13 cellular contexts compared by ENCODE assay signal in the genomic region with DNA sequence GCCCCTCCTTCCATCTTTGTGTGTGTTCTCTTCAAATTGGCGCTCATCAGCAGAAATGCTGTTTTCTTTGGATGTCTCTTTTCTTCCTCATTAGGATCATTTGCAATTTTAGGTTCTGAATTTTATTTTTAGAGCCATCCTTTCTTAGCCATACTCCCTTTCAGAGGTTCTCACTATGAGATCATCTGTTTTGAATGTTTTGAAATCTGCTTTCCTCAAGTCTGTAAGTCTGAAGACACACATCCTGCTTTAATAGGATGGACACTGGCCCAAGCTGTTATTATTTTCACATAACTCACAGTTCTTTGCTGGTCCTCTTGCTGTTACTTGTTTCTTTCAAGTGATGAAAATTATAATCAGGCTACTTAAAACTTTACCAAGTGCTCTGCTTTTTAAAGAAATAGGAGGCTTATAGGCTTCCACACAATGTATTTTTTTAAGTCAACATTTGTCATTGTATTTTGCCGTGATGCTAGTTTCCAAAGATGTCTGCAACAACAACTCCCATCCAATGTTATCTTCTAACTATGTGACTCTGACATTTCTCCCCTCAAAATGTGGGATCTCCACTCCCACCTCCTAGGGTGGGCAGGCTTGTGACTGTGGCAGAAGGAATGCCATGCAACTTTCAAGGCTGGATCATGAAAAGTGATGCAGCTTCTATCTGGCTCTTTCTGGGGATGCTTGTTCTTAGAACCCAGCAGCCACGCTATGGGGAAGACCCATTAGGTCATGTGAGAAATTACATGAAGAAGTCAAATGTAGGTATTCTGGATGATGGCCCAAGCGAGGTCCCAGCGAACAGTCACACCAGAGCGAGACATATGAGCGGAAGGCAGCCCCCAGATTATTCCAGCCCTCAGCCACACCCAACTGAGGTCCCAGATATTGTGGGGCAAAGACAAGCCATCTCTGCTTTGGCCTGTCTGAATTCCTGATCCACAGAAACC.
DNase-seq lines count a peak whose midpoint lies in the region; ATAC-seq and TF ChIP-seq lines count a peak whose summit lies in the region.
"Had no signal": no experiment of that assay in that cellular context is flagged by ENCODE, and none has a peak within 500 bp of the region (broad histone marks: within the 10 kb centered on the region; RNA-seq: fewer than 3 reads in every experiment).

No MANE protein-coding gene starts in this region.

- no peaks in the 10 kb centered on the region for H3K36me3 Mint-ChIP-seq in activated T-cell treated with anti-CD3 and anti-CD28 coated beads, Interleukin-2, amount 50 U/mL, for 72 hours (ENCODE audit: insufficient read depth in 2 of 2)

- no peak overlapping the region for H3K4me3 ChIP-seq in cardiac fibroblast (replicated peaks in 1 of 2; ENCODE audit: low read depth in 2 of 2, low read length in 2 of 2)
- no peak overlapping the region for H3K4me3 ChIP-seq in uterus
- H3K4me3 ChIP-seq: body of pancreas had no signal

- TF ChIP-seq CTCF in cardiac fibroblast (IDR thresholded peaks at IDR 0.05; ENCODE audit: low read depth, low read length) (no peak), uterus (IDR thresholded peaks at IDR 0.05) (no peak)

- no peak for DNase-seq in activated T-cell treated with anti-CD3 and anti-CD28 coated beads, Interleukin-2, amount 50 U/mL, for 72 hours
- no peak for DNase-seq in activated T-cell treated with anti-CD3 and anti-CD28 coated beads for 4 hours
- peak; percentile 51 to 83 for DNase-seq in cardiac fibroblast (ENCODE audit: low read depth in 2 of 2)
- peak; percentile 43 for DNase-seq in hepatic stellate cell (ENCODE audit: low spot score)
- no peak for DNase-seq in uterus
- DNase-seq in activated naive CD4-positive, alpha-beta T cell (lab: John Stamatoyannopoulos, UW) = no peak
- no peak for DNase-seq in NCI-H1930 (lab: John Stamatoyannopoulos, UW)
- DNase-seq: body of pancreas, GDM1, left cardiac atrium, NCI-H2171 treated with DMSO at 0.1 percent for 48 hours had no signal

- intact Hi-C loops in uterus (cut with DNase I; ENCODE audit: low total_unique reads) = no loop called here

- peaks cover 40% of the 10 kb centered on the region for H3K4me1 Mint-ChIP-seq in activated T-cell treated with anti-CD3 and anti-CD28 coated beads, Interleukin-2, amount 50 U/mL, for 72 hours (ENCODE audit: low read depth)

- no peak for ATAC-seq in activated T-cell treated with anti-CD3 and anti-CD28 coated beads, Interleukin-2, amount 50 U/mL, for 72 hours (replicated peaks in 1 of 2)
- no peak for ATAC-seq in GM21526 (IDR thresholded peaks at IDR 0.05; ENCODE audit: low FRiP score, unreplicated experiment)

- H3K9me3 ChIP-seq in uterus = no peaks in the 10 kb centered on the region

- no peak overlapping the region for H3K27ac Mint-ChIP-seq in activated T-cell treated with anti-CD3 and anti-CD28 coated beads, Interleukin-2, amount 50 U/mL, for 72 hours

- H3K36me3 ChIP-seq in uterus = no peaks in the 10 kb centered on the region

- H3K4me3 Mint-ChIP-seq in activated T-cell treated with anti-CD3 and anti-CD28 coated beads, Interleukin-2, amount 50 U/mL, for 72 hours = peak overlapping the region; percentile 5
- H3K4me3 Mint-ChIP-seq: neural crest cell had no signal

- H3K27me3 Mint-ChIP-seq in activated T-cell treated with anti-CD3 and anti-CD28 coated beads, Interleukin-2, amount 50 U/mL, for 72 hours (ENCODE audit: low read depth) = peaks cover 35% of the 10 kb centered on the region

- peaks cover 3 to 9% of the 10 kb centered on the region in 2 donors for H3K4me1 ChIP-seq in uterus

- H3K9me3 Mint-ChIP-seq in activated T-cell treated with anti-CD3 and anti-CD28 coated beads, Interleukin-2, amount 50 U/mL, for 72 hours = no peaks in the 10 kb centered on the region
- H3K9me3 Mint-ChIP-seq: neural crest cell had no signal

- no peaks in the 10 kb centered on the region for H3K27me3 ChIP-seq in uterus
- H3K27me3 ChIP-seq: body of pancreas had no signal

- TF ChIP-seq POLR2A in uterus (IDR thresholded peaks at IDR 0.05) = no peak

- peak overlapping the region; percentile 77 to 84 for H3K27ac ChIP-seq in uterus

Comparison
In these comparisons a context has a peak if more than half of its experiments do, and no peak if none do; other contexts are left out.
1. DNase-seq: peak in cardiac fibroblast (2 of 2) and hepatic stellate cell (single experiment); none in activated T-cell treated with anti-CD3 and anti-CD28 coated beads, Interleukin-2, amount 50 U/mL, for 72 hours (0 of 2), activated T-cell treated with anti-CD3 and anti-CD28 coated beads for 4 hours (single experiment), uterus (0 of 2), activated naive CD4-positive, alpha-beta T cell (0 of 4) and NCI-H1930 (0 of 2).